Comparison of ENCODE assay signal across 9 cellular contexts in the genomic region with DNA sequence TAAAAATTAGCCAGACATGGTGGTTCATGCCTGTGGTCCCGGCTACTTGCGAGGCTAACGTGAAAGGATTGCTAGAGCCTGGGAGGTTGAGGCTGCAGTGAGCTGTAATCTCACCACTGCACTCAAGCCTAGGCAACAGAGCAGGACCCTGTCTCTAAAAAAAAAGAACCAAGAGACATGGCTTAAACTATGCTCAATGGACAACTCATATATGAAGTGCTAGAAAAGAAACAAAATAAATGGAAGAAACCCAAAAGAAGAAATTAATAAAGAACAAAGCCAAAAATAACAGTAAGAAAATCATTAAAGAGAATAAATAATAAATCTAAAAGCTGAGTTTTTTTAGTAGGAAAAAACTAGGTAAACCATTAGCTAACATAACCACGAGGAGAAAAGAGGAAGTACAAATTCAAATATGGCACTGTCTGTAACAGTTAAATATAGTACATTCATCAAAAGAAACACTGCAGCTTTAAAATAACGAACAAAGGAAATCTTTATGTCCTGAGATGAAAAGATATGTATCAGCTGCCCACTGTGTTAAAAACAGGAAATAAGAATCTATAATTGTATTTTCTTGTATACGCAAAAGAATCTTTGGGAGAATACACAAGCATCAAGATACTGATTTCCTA. TPM values are rescaled to one million over a fixed set of nuclear protein-coding genes. Genes with fewer than 3 reads are reported as not detected.
DNase-seq lines count a peak whose midpoint lies in the region; ATAC-seq and TF ChIP-seq lines count a peak whose summit lies in the region.
"Had no signal": no experiment of that assay in that cellular context is flagged by ENCODE, and none has a peak within 500 bp of the region (broad histone marks: within the 10 kb centered on the region; RNA-seq: fewer than 3 reads in every experiment).

No MANE protein-coding gene starts in this region.

- H3K4me3 Mint-ChIP-seq in CD8-positive, alpha-beta T cell: no peak overlapping the region
- H3K4me3 Mint-ChIP-seq in activated naive CD8-positive, alpha-beta T cell treated with anti-CD3 and anti-CD28 coated beads, Interleukin-2, amount 50 U/mL, for 24 hours: no peak overlapping the region

- no peaks in the 10 kb centered on the region for H3K9me3 ChIP-seq in CD8-positive, alpha-beta T cell (ENCODE audit: low read length)
- H3K9me3 ChIP-seq in KOPT-K1 (ENCODE audit: insufficient read depth, low read length, poor library complexity, severe bottlenecking): no peaks in the 10 kb centered on the region

- intact Hi-C loops in CD8-positive, alpha-beta T cell (cut with DNase I, micrococcal nuclease): no loop called here

- H3K9me3 Mint-ChIP-seq in CD8-positive, alpha-beta T cell: no peaks in the 10 kb centered on the region
- H3K9me3 Mint-ChIP-seq in activated naive CD8-positive, alpha-beta T cell treated with anti-CD3 and anti-CD28 coated beads, Interleukin-2, amount 50 U/mL, for 24 hours: no peaks in the 10 kb centered on the region

- peaks cover 54% of the 10 kb centered on the region for H3K36me3 Mint-ChIP-seq in CD8-positive, alpha-beta T cell
- H3K36me3 Mint-ChIP-seq in activated naive CD8-positive, alpha-beta T cell treated with anti-CD3 and anti-CD28 coated beads, Interleukin-2, amount 50 U/mL, for 24 hours (ENCODE audit: low read depth): peaks cover 46% of the 10 kb centered on the region

- peaks cover 9% of the 10 kb centered on the region for H3K4me1 ChIP-seq in CD8-positive, alpha-beta T cell (ENCODE audit: insufficient read depth, low read length)

- no peaks in the 10 kb centered on the region for H3K27me3 Mint-ChIP-seq in CD8-positive, alpha-beta T cell (ENCODE audit: low read depth)
- H3K27me3 Mint-ChIP-seq in activated naive CD8-positive, alpha-beta T cell treated with anti-CD3 and anti-CD28 coated beads, Interleukin-2, amount 50 U/mL, for 24 hours: no peaks in the 10 kb centered on the region

- H3K27ac ChIP-seq in CD8-positive, alpha-beta T cell (ENCODE audit: low read depth, low read length): no peak overlapping the region
- H3K27ac ChIP-seq in KOPT-K1 (ENCODE audit: low read depth, low read length, poor library complexity, severe bottlenecking): peak overlapping the region; percentile 25

- POLR2A ChIA-PET in CD8-positive, alpha-beta T cell (lab: Charles Lee): no interaction called here

- H3K36me3 ChIP-seq in CD8-positive, alpha-beta T cell (ENCODE audit: insufficient read depth, low read length): peaks cover 4% of the 10 kb centered on the region
- H3K36me3 ChIP-seq in KOPT-K1 (ENCODE audit: insufficient read depth, low read length): peaks cover 89% of the 10 kb centered on the region

- peaks cover 17% of the 10 kb centered on the region for H3K4me1 Mint-ChIP-seq in CD8-positive, alpha-beta T cell (ENCODE audit: low read depth)
- peaks cover 19% of the 10 kb centered on the region for H3K4me1 Mint-ChIP-seq in activated naive CD8-positive, alpha-beta T cell treated with anti-CD3 and anti-CD28 coated beads, Interleukin-2, amount 50 U/mL, for 24 hours

- peak overlapping the region; percentile 73 for H3K27ac Mint-ChIP-seq in CD8-positive, alpha-beta T cell
- peak overlapping the region; percentile 78 for H3K27ac Mint-ChIP-seq in activated naive CD8-positive, alpha-beta T cell treated with anti-CD3 and anti-CD28 coated beads, Interleukin-2, amount 50 U/mL, for 24 hours

- TF ChIP-seq CTCF in CD8-positive, alpha-beta T cell (IDR thresholded peaks at IDR 0.05): no peak

- no peak overlapping the region for H3K4me3 ChIP-seq in CD8-positive, alpha-beta T cell (ENCODE audit: low read depth, low read length)

- H3K27me3 ChIP-seq in CD8-positive, alpha-beta T cell (ENCODE audit: insufficient read depth, low read length): no peaks in the 10 kb centered on the region

- ATAC-seq in CD8-positive, alpha-beta T cell: no peak
- ATAC-seq in GM19351 (IDR thresholded peaks at IDR 0.05; ENCODE audit: unreplicated experiment): peak; percentile 69
- ATAC-seq in activated naive CD8-positive, alpha-beta T cell treated with anti-CD3 and anti-CD28 coated beads, Interleukin-2, amount 50 U/mL, for 24 hours: no peak
- no peak for ATAC-seq in HG02588 (IDR thresholded peaks at IDR 0.05; ENCODE audit: unreplicated experiment)
- ATAC-seq in GM21390 (IDR thresholded peaks at IDR 0.05; ENCODE audit: unreplicated experiment): no peak

- DNase-seq in CD8-positive, alpha-beta T cell: no peak
- DNase-seq in activated naive CD8-positive, alpha-beta T cell treated with anti-CD3 and anti-CD28 coated beads, Interleukin-2, amount 50 U/mL, for 24 hours: no peak
- no peak for DNase-seq in HK-2 (ENCODE audit: unreplicated experiment)
- no peak for DNase-seq in DMS153 (lab: John Stamatoyannopoulos, UW)
- DNase-seq: kidney had no signal

- CTCF ChIA-PET in CD8-positive, alpha-beta T cell (lab: Charles Lee): interaction anchor here (0.7 kb wide), 1 partner anchor 78 kb away, joined by 3 read pairs; no protein-coding TSS in a partner anchor

RNA-seq across cellular contexts. Expression of a gene that starts 48.7 kb away (rescaled TPM):
- total RNA-seq in CD8-positive, alpha-beta T cell: 10 to 100 TPM; 12.7 to 14.3 TPM
